In genomic region chr5:158819840-158820620, GRCh38 we compare ENCODE assay signal across 9 cellular contexts.
A peak's percentile ranks its signal among the peaks of the same experiment; 100 is the strongest.
DNase-seq lines count a peak whose midpoint lies in the region; ATAC-seq, FAIRE-seq and TF ChIP-seq lines count a peak whose summit lies in the region.
"Had no signal": no experiment of that assay in that cellular context is flagged by ENCODE, and none has a peak within 500 bp of the region (broad histone marks: within the 10 kb centered on the region; RNA-seq: fewer than 3 reads in every experiment).

No MANE protein-coding gene starts in this region.

- TF ChIP-seq CTCF in kidney (IDR thresholded peaks at IDR 0.05; ENCODE audit: borderline replicate concordance, extremely low read depth, insufficient read depth) = no peak

- WGBS in aorta, 2 donors = 82% methylated on average over 10 of the region's 10 CpGs

- H3K9me3 ChIP-seq in aorta (ENCODE audit: control insufficient read depth, low read length) = no peaks in the 10 kb centered on the region
- H3K9me3 ChIP-seq in kidney (ENCODE audit: control insufficient read depth in 1 of 2, low read length in 2 of 2) = peaks cover 0 to 3% of the 10 kb centered on the region in 2 donors

- no peaks in the 10 kb centered on the region for H3K27me3 ChIP-seq in aorta (ENCODE audit: control insufficient read depth in 1 of 2, insufficient read depth in 2 of 2, low read length in 1 of 2)

- DNase-seq in activated naive CD4-positive, alpha-beta T cell treated with Interleukin-2 at 50 U/mL for 16 hours = no peak
- DNase-seq in activated T-cell treated with anti-CD3 and anti-CD28 coated beads, Interleukin-2, amount 50 U/mL, for 72 hours = peak; percentile 35 to 44
- peak; percentile 14 for DNase-seq in stimulated activated naive CD8-positive, alpha-beta T cell treated with anti-CD3 and anti-CD28 coated beads, Interleukin-15, Interleukin-2, amounts not matched to agents 100 U/mL and 50 U/mL, for 24 hours
- DNase-seq in aorta = no peak
- no peak for DNase-seq in kidney
- no peak for DNase-seq in NCI-H526 treated with DMSO at 0.1 percent for 48 hours (lab: John Stamatoyannopoulos, UW)

- ATAC-seq in HG03045 (IDR thresholded peaks at IDR 0.05; ENCODE audit: unreplicated experiment) = peak; percentile 76
- peak; percentile 98 for ATAC-seq in activated T-cell treated with anti-CD3 and anti-CD28 coated beads, Interleukin-2, amount 50 U/mL, for 72 hours (replicated peaks in 1 of 2)
- ATAC-seq in stimulated activated naive CD8-positive, alpha-beta T cell treated with anti-CD3 and anti-CD28 coated beads, Interleukin-15, Interleukin-2, amounts not matched to agents 100 U/mL and 50 U/mL, for 24 hours = peak; percentile 97
- no peak for ATAC-seq in aorta (ENCODE audit: low FRiP score)

- no peak for FAIRE-seq in kidney (lab: Jason Lieb, UNC)

- intact Hi-C loops in aorta (cut with DNase I) = no loop called here
- intact Hi-C loops in kidney (cut with DNase I) = no loop called here

- no peaks in the 10 kb centered on the region for H3K36me3 ChIP-seq in aorta (ENCODE audit: control insufficient read depth in 1 of 2, insufficient read depth in 2 of 2, low read length in 1 of 2)
- no peaks in the 10 kb centered on the region for H3K36me3 ChIP-seq in kidney (ENCODE audit: control insufficient read depth in 1 of 2, insufficient read depth in 2 of 2, low read length in 2 of 2)

- H3K4me1 ChIP-seq in aorta (ENCODE audit: control insufficient read depth in 1 of 2, insufficient read depth in 2 of 2, low read length in 2 of 2) (peaks cover 0 to 3% of the 10 kb centered on the region in 2 donors), kidney (ENCODE audit: control insufficient read depth in 1 of 2, insufficient read depth in 1 of 2, low read depth in 1 of 2, low read length in 2 of 2) (no peaks in the 10 kb centered on the region)

- peaks cover 4% of the 10 kb centered on the region for H3K36me3 Mint-ChIP-seq in activated naive CD4-positive, alpha-beta T cell treated with anti-CD3 and anti-CD28 coated beads, Interleukin-2, amount 50 U/mL, for 24 hours
- H3K36me3 Mint-ChIP-seq in activated T-cell treated with anti-CD3 and anti-CD28 coated beads, Interleukin-2, amount 50 U/mL, for 72 hours (ENCODE audit: insufficient read depth in 2 of 2) = peaks cover 5 to 8% of the 10 kb centered on the region in 2 donors

- H3K27me3 Mint-ChIP-seq in activated naive CD4-positive, alpha-beta T cell treated with anti-CD3 and anti-CD28 coated beads, Interleukin-2, amount 50 U/mL, for 24 hours = no peaks in the 10 kb centered on the region
- H3K27me3 Mint-ChIP-seq in activated T-cell treated with anti-CD3 and anti-CD28 coated beads, Interleukin-2, amount 50 U/mL, for 72 hours (ENCODE audit: low read depth) = peaks cover 9% of the 10 kb centered on the region

- H3K9me3 Mint-ChIP-seq in activated naive CD4-positive, alpha-beta T cell treated with anti-CD3 and anti-CD28 coated beads, Interleukin-2, amount 50 U/mL, for 24 hours = peaks cover 13% of the 10 kb centered on the region
- H3K9me3 Mint-ChIP-seq in activated T-cell treated with anti-CD3 and anti-CD28 coated beads, Interleukin-2, amount 50 U/mL, for 72 hours = peaks cover 4 to 6% of the 10 kb centered on the region in 2 donors

- H3K27ac ChIP-seq in aorta (ENCODE audit: low read depth in 1 of 2, low read length in 2 of 2) (no peak overlapping the region), kidney (ENCODE audit: low read depth in 2 of 2, low read length in 2 of 2) (no peak overlapping the region)

- no peak overlapping the region for H3K4me3 ChIP-seq in aorta (ENCODE audit: low read length in 2 of 2)
- no peak overlapping the region for H3K4me3 ChIP-seq in kidney (ENCODE audit: low read length in 2 of 2)
- H3K4me3 ChIP-seq: lung had no signal

- H3K4me3 Mint-ChIP-seq in activated naive CD4-positive, alpha-beta T cell treated with anti-CD3 and anti-CD28 coated beads, Interleukin-2, amount 50 U/mL, for 24 hours = no peak overlapping the region
- H3K4me3 Mint-ChIP-seq in activated T-cell treated with anti-CD3 and anti-CD28 coated beads, Interleukin-2, amount 50 U/mL, for 72 hours = peak overlapping the region; percentile 60 to 67

- H3K4me1 Mint-ChIP-seq in activated naive CD4-positive, alpha-beta T cell treated with anti-CD3 and anti-CD28 coated beads, Interleukin-2, amount 50 U/mL, for 24 hours = peaks cover 26% of the 10 kb centered on the region
- H3K4me1 Mint-ChIP-seq in activated T-cell treated with anti-CD3 and anti-CD28 coated beads, Interleukin-2, amount 50 U/mL, for 72 hours (ENCODE audit: low read depth) = peaks cover 56% of the 10 kb centered on the region

- H3K9ac ChIP-seq in kidney (ENCODE audit: low read length in 2 of 2) = no peak overlapping the region

- peak overlapping the region; percentile 42 for H3K27ac Mint-ChIP-seq in activated naive CD4-positive, alpha-beta T cell treated with anti-CD3 and anti-CD28 coated beads, Interleukin-2, amount 50 U/mL, for 24 hours
- no peak overlapping the region for H3K27ac Mint-ChIP-seq in activated T-cell treated with anti-CD3 and anti-CD28 coated beads, Interleukin-2, amount 50 U/mL, for 72 hours

Comparison
In these comparisons a context has a peak if more than half of its experiments do, and no peak if none do; other contexts are left out.
1. DNase-seq: peak in activated T-cell treated with anti-CD3 and anti-CD28 coated beads, Interleukin-2, amount 50 U/mL, for 72 hours (2 of 2) and stimulated activated naive CD8-positive, alpha-beta T cell treated with anti-CD3 and anti-CD28 coated beads, Interleukin-15, Interleukin-2, amounts not matched to agents 100 U/mL and 50 U/mL, for 24 hours (single experiment); none in activated naive CD4-positive, alpha-beta T cell treated with Interleukin-2 at 50 U/mL for 16 hours (single experiment), aorta (0 of 2), kidney (single experiment) and NCI-H526 treated with DMSO at 0.1 percent for 48 hours (single experiment).